Comparison of ENCODE assay signal across 20 cellular contexts in the genomic region with DNA sequence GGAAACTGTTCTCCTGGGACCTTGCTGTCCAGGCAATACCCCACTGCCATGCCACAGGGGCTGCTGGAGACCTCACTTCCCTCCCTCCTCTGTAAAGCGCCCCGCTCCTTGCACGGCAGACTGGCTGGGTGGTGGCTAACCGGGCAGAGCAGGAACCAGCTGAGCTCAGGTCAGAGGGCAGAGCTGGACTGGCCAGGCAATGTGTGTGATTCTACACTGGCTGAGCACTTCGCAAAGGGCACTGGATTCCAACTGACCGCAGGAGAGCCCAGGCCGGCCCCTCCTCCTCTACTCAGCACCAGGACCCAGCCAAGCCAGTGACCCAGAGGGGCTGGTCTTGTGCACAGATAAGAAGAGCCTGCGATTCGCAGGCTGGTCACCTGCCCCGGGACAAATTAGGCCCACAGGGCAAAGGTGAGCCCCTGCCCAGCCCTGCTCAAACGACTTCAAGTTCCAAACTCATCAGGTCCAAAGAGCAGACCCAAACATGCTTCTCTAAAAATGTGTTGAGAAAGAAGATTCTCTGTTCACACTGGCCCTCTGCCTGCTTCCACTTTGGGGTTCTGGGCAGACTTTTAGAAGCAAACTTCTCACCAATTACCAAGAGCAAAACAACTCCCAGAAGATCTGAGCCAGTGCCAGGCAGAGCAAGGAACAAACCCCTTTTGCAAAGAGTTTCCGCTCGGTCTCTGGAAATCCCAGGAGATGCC. TPM values are rescaled to one million over a fixed set of nuclear protein-coding genes. Genes with fewer than 3 reads are reported as not detected.
DNase-seq lines count a peak whose midpoint lies in the region; ATAC-seq, FAIRE-seq and TF ChIP-seq lines count a peak whose summit lies in the region.
"Had no signal": no experiment of that assay in that cellular context is flagged by ENCODE, and none has a peak within 500 bp of the region (broad histone marks: within the 10 kb centered on the region; RNA-seq: fewer than 3 reads in every experiment).

No MANE protein-coding gene starts in this region.

- H3K9me3 ChIP-seq in BLaER1 treated with 17β-estradiol and CSF1 and Interleukin-3, amounts not matched to agents 10 nM and 100 nM (replicated peaks in 1 of 11) = peaks cover 0 to 12% (median 10%) of the 10 kb centered on the region in 11 experiments; a peak in 15 of 22 replicates
- H3K9me3 ChIP-seq in kidney (ENCODE audit: control insufficient read depth in 1 of 2, low read length in 2 of 2) = peaks cover 0 to 5% of the 10 kb centered on the region in 2 donors

- H3K4me3 Mint-ChIP-seq in HFFc6 = no peak overlapping the region
- H3K4me3 Mint-ChIP-seq: activated naive CD8-positive, alpha-beta T cell had no signal

- H3K4me1 Mint-ChIP-seq in HFFc6 (ENCODE audit: low read depth) = no peaks in the 10 kb centered on the region

- FAIRE-seq in kidney (lab: Jason Lieb, UNC) = no peak
- FAIRE-seq: bronchial epithelial cell, small intestine had no signal

- no peaks in the 10 kb centered on the region for H3K36me3 Mint-ChIP-seq in HFFc6 (ENCODE audit: low read depth)
- H3K36me3 Mint-ChIP-seq: activated naive CD8-positive, alpha-beta T cell had no signal

- no peaks in the 10 kb centered on the region for H3K27me3 ChIP-seq in BLaER1 treated with 17β-estradiol and CSF1 and Interleukin-3, amounts not matched to agents 10 nM and 100 nM
- H3K27me3 ChIP-seq in brain microvascular endothelial cell (replicated peaks) = no peaks in the 10 kb centered on the region

- H3K4me3 ChIP-seq in BLaER1 treated with 17β-estradiol and CSF1 and Interleukin-3, amounts not matched to agents 10 nM and 100 nM = no peak overlapping the region
- H3K4me3 ChIP-seq in kidney (ENCODE audit: low read length in 2 of 2) = no peak overlapping the region
- H3K4me3 ChIP-seq in brain microvascular endothelial cell (ENCODE audit: low read depth, low read length) = no peak overlapping the region
- H3K4me3 ChIP-seq: gastroesophageal sphincter, lung had no signal

- intact Hi-C loops in kidney (cut with DNase I) (no loop called here), sciatic nerve (cut with DNase I) (no loop called here)

- H3K4me2 ChIP-seq in BLaER1 treated with 17β-estradiol and CSF1 and Interleukin-3, amounts not matched to agents 10 nM and 100 nM = peak overlapping the region; percentile 6 to 95 (median 86); a peak in 20 of 22 replicates

- DNase-seq in kidney (peak; percentile 57), sciatic nerve (ENCODE audit: low spot score) (peak; percentile 51), brain microvascular endothelial cell (no peak), DMS53 treated with DMSO at 0.1 percent for 48 hours (lab: John Stamatoyannopoulos, UW; ENCODE audit: unreplicated experiment) (no peak), HFFc6 (no peak)
- DNase-seq: activated CD4-positive, alpha-beta T cell treated with anti-CD3 and anti-CD28 coated beads, Interleukin-2, amount 50 U/mL, for 4 hours; DND-41; NCI-H1436; small intestine; stimulated activated CD4-positive, alpha-beta T cell treated with anti-CD3 and anti-CD28 coated beads, Interleukin-4, amount 100 ng/mL, for 1 hour had no signal

- H3K9me3 Mint-ChIP-seq in HFFc6 = peaks cover 20% of the 10 kb centered on the region

- H3K9ac ChIP-seq in BLaER1 treated with 17β-estradiol and CSF1 and Interleukin-3, amounts not matched to agents 10 nM and 100 nM = peak overlapping the region in 6 of 11 experiments; percentile 8 to 40 (median 20); a peak in 5 of 22 replicates
- no peak overlapping the region for H3K9ac ChIP-seq in kidney (ENCODE audit: low read length in 2 of 2)
- H3K9ac ChIP-seq: parathyroid adenoma had no signal

- H4K20me1 ChIP-seq in BLaER1 treated with 17β-estradiol and CSF1 and Interleukin-3, amounts not matched to agents 10 nM and 100 nM = no peaks in the 10 kb centered on the region

- peaks cover 36 to 74% (median 68%) of the 10 kb centered on the region in 10 experiments for H3K4me1 ChIP-seq in BLaER1 treated with 17β-estradiol and CSF1 and Interleukin-3, amounts not matched to agents 10 nM and 100 nM
- H3K4me1 ChIP-seq in kidney (ENCODE audit: control insufficient read depth in 1 of 2, insufficient read depth in 1 of 2, low read depth in 1 of 2, low read length in 2 of 2) = no peaks in the 10 kb centered on the region
- H3K4me1 ChIP-seq: gastroesophageal sphincter, parathyroid adenoma had no signal

- peaks cover 40% of the 10 kb centered on the region for H3K27me3 Mint-ChIP-seq in HFFc6 (ENCODE audit: insufficient read depth)
- H3K27me3 Mint-ChIP-seq: activated naive CD8-positive, alpha-beta T cell had no signal

- in situ Hi-C loops in brain microvascular endothelial cell (cut with HindIII; ENCODE audit: low pct_ligation_motif_present, low sequenced_read_pairs) = no loop called here

- ATAC-seq in sciatic nerve = peak; percentile 36
- no peak for ATAC-seq in GM19455 (IDR thresholded peaks at IDR 0.05; ENCODE audit: unreplicated experiment)
- ATAC-seq: esophagus mucosa, gastroesophageal sphincter had no signal

- TF ChIP-seq CTCF in VCaP (conservative IDR thresholded peaks at IDR 0.05) (no peak), kidney (IDR thresholded peaks at IDR 0.05; ENCODE audit: borderline replicate concordance, extremely low read depth, insufficient read depth) (no peak), brain microvascular endothelial cell (IDR thresholded peaks at IDR 0.05; ENCODE audit: low read depth, low read length, missing control alignments) (no peak), HFFc6 (IDR thresholded peaks at IDR 0.05) (no peak)

- H3K27ac Mint-ChIP-seq in HFFc6 = no peak overlapping the region
- H3K27ac Mint-ChIP-seq: activated naive CD8-positive, alpha-beta T cell had no signal

- H3K36me3 ChIP-seq in BLaER1 treated with 17β-estradiol and CSF1 and Interleukin-3, amounts not matched to agents 10 nM and 100 nM = no peaks in the 10 kb centered on the region
- H3K36me3 ChIP-seq in kidney (ENCODE audit: control insufficient read depth in 1 of 2, insufficient read depth in 2 of 2, low read length in 2 of 2) (no peaks in the 10 kb centered on the region), brain microvascular endothelial cell (replicated peaks) (no peaks in the 10 kb centered on the region)
- H3K36me3 ChIP-seq: gastroesophageal sphincter had no signal

- peak overlapping the region in 5 of 11 experiments; percentile 0 to 57 (median 40); a peak in 8 of 22 replicates for H3K27ac ChIP-seq in BLaER1 treated with 17β-estradiol and CSF1 and Interleukin-3, amounts not matched to agents 10 nM and 100 nM
- peak overlapping the region; percentile 74 for H3K27ac ChIP-seq in VCaP
- no peak overlapping the region for H3K27ac ChIP-seq in kidney (ENCODE audit: low read depth in 2 of 2, low read length in 2 of 2)
- no peak overlapping the region for H3K27ac ChIP-seq in brain microvascular endothelial cell
- H3K27ac ChIP-seq: gastroesophageal sphincter, parathyroid adenoma had no signal

RNA-seq across cellular contexts. Expression of a gene that starts 54.9 kb away (rescaled TPM):
- total RNA-seq in kidney (0.94 TPM), sciatic nerve (1.6 TPM)
- 0.17 TPM for polyA plus RNA-seq in kidney (ENCODE audit: insufficient read depth, low read depth, low replicate concordance)
- not detected for total RNA-seq in HFFc6 (2021; fragmentation: NEBNext Ultra II Directional; extraction: Animal tissue kit (Norgen Biotek cat#: 25700))
- total RNA-seq: bronchial epithelial cell, myocyte had no signal

Comparison
In these comparisons a context has a peak if more than half of its experiments do, and no peak if none do; other contexts are left out.
1. H3K9ac ChIP-seq: peak in BLaER1 treated with 17β-estradiol and CSF1 and Interleukin-3, amounts not matched to agents 10 nM and 100 nM (6 of 11); none in kidney (0 of 2).
2. DNase-seq: peak in kidney (single experiment) and sciatic nerve (single experiment); none in brain microvascular endothelial cell (single experiment), DMS53 treated with DMSO at 0.1 percent for 48 hours (single experiment) and HFFc6 (single experiment).